8 cellular contexts compared by ENCODE assay signal in the genomic region with DNA sequence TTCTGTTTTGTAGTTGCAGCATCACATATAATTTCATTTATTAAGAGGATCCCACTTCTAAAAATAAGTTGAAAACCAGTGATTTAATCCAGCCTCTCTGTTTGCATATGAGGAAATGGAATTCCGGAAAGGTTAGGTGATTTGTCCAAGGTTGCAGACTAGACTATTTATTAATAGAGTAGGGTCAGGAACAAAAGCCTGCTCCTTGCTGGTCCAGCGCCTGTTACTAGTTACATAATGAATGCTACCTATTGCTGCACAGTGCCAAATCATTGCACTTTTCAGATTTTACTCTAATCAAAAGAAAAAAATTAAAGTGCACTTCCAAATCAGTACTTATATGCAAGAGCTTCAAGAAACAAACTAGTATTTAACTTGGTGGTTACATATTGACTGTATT.
"Had no signal": no experiment of that assay in that cellular context is flagged by ENCODE, and none has a peak within 500 bp of the region (broad histone marks: within the 10 kb centered on the region; RNA-seq: fewer than 3 reads in every experiment).

No MANE protein-coding gene starts in this region.

- FAIRE-seq: G401.6, GM12878, GM12891, GM12892, GM18507, GM19239 had no signal

- H3K4me3 ChIP-seq: GM12878 had no signal

- DNase-seq: GDM1, GF-D8 had no signal

- ATAC-seq: GM12878 had no signal
